In genomic region chr6:37137201-37137880, GRCh38 we compare ENCODE assay signal across 1 cellular context.
TF ChIP-seq lines count a peak whose summit lies in the region.

No MANE protein-coding gene starts in this region.

TF ChIP-seq in K562, 482 proteins besides CTCF, POLR2A, EP300 and RAD21 (continued from another document):
- peak in 1 of 2 experiments; percentile 14; a peak in 1 of 4 replicates for TF ChIP-seq MLLT1 (IDR thresholded peaks at IDR 0.05)
- peak in 1 of 2 experiments; percentile 43; a peak in 1 of 4 replicates for TF ChIP-seq HDAC1 (IDR thresholded peaks at IDR 0.05)
- 0 out of 4 replicates have a peak, but pooled peaks of 1 of the 2 experiments have one; percentile 1 for TF ChIP-seq MAZ (CRISPR knock-in tag; conservative IDR thresholded peaks at IDR 0.05 in 1 of 2, IDR thresholded peaks at IDR 0.05 in 1 of 2)
- no peak for TF ChIP-seq KAT8 (IDR thresholded peaks at IDR 0.05; ENCODE audit: low read depth)
- 0 out of 2 replicates have a peak, but pooled peaks have one; percentile 14 for TF ChIP-seq HMBOX1 (IDR thresholded peaks at IDR 0.05)
- TF ChIP-seq PRDM10 (IDR thresholded peaks at IDR 0.05; ENCODE audit: partially characterized antibody): peak; percentile 26
- TF ChIP-seq MXI1 (IDR thresholded peaks at IDR 0.05; ENCODE audit: low read depth, low read length): no peak
